Comparison of ENCODE assay signal across 21 cellular contexts in genomic region chr4:178462710-178463109, GRCh38.
"Had no signal": no experiment of that assay in that cellular context is flagged by ENCODE, and none has a peak within 500 bp of the region (broad histone marks: within the 10 kb centered on the region; RNA-seq: fewer than 3 reads in every experiment).

No MANE protein-coding gene starts in this region.

- FAIRE-seq: endothelial cell of umbilical vein, keratinocyte had no signal

- DNase-seq: activated CD4-positive, alpha-beta memory T cell treated with anti-CD3 and anti-CD28 coated beads, Interleukin-2, amount 10 ng/mL, durations not matched to agents 7 days and 5 days; activated CD4-positive, alpha-beta T cell treated with anti-CD3 and anti-CD28 coated beads, Interleukin-2, amount 10 ng/mL, durations not matched to agents 7 days and 5 days; activated CD4-positive, CD25-positive, alpha-beta regulatory T cell treated with anti-CD3 and anti-CD28 coated beads, Interleukin-2, amount 50 U/mL, for 72 hours; activated CD8-positive, alpha-beta memory T cell treated with anti-CD3 and anti-CD28 coated beads, Interleukin-2, amount 50 U/mL, for 48 hours; activated gamma-delta T cell treated with Interleukin-2 at 50 U/mL for 16 hours; activated naive CD4-positive, alpha-beta T cell treated with anti-CD3 and anti-CD28 coated beads, Interleukin-2, amount 50 U/mL, for 16 hours; activated T-cell treated with anti-CD3 and anti-CD28 coated beads, Interleukin-2, amount 50 U/mL, for 24 hours; amniotic stem cell; central memory CD4-positive, alpha-beta T cell; left cardiac atrium; left ventricle myocardium superior; naive thymus-derived CD4-positive, alpha-beta T cell; nucleus accumbens; pancreas; retina; stimulated activated CD4-positive, alpha-beta T cell treated with anti-CD3 and anti-CD28 coated beads, Interleukin-4, amount 100 ng/mL, for 24 hours; stimulated activated naive CD8-positive, alpha-beta T cell treated with anti-CD3 and anti-CD28 coated beads, Interleukin-15, amount 100 ng/mL, for 72 hours; substantia nigra; upper lobe of left lung had no signal
